Comparison of ENCODE assay signal across 8 cellular contexts in genomic region chr11:119030329-119031047, GRCh38. TPM values are rescaled to one million over a fixed set of nuclear protein-coding genes. Genes with fewer than 3 reads are reported as not detected.
DNase-seq lines count a peak whose midpoint lies in the region; ATAC-seq and TF ChIP-seq lines count a peak whose summit lies in the region.

TSS of gene SLC37A4 (minus strand) at chr11:119030877.

- H3K4me1 ChIP-seq in CD8-positive, alpha-beta T cell (ENCODE audit: insufficient read depth, low read length) = peaks cover 13% of the 10 kb centered on the region
- H3K4me1 ChIP-seq in lower lobe of right lung = peaks cover 21% of the 10 kb centered on the region

- no peaks in the 10 kb centered on the region for H3K27me3 Mint-ChIP-seq in CD8-positive, alpha-beta T cell (ENCODE audit: low read depth)

- no peaks in the 10 kb centered on the region for H3K9me3 Mint-ChIP-seq in CD8-positive, alpha-beta T cell

- no peaks in the 10 kb centered on the region for H3K27me3 ChIP-seq in CD8-positive, alpha-beta T cell (ENCODE audit: insufficient read depth, low read length)
- H3K27me3 ChIP-seq in lower lobe of right lung (ENCODE audit: low read depth) = no peaks in the 10 kb centered on the region

- H3K9me3 ChIP-seq in CD8-positive, alpha-beta T cell (ENCODE audit: low read length) = no peaks in the 10 kb centered on the region
- H3K9me3 ChIP-seq in lower lobe of right lung = no peaks in the 10 kb centered on the region

- peaks cover 15% of the 10 kb centered on the region for H3K36me3 Mint-ChIP-seq in CD8-positive, alpha-beta T cell

- peak; percentile 34 for TF ChIP-seq CTCF in CD8-positive, alpha-beta T cell (IDR thresholded peaks at IDR 0.05)
- TF ChIP-seq CTCF in lower lobe of right lung (IDR thresholded peaks at IDR 0.05) = peak; percentile 88

- peak within 1 kb of the TSS; percentile 99 for H3K4me3 ChIP-seq in CD8-positive, alpha-beta T cell (ENCODE audit: low read depth, low read length)
- peak within 1 kb of the TSS; percentile 97 for H3K4me3 ChIP-seq in lower lobe of right lung

- H3K4me1 Mint-ChIP-seq in CD8-positive, alpha-beta T cell (ENCODE audit: low read depth) = peaks cover 18% of the 10 kb centered on the region

- ATAC-seq in CD8-positive, alpha-beta T cell = peak; percentile 93
- ATAC-seq in GM19467 (IDR thresholded peaks at IDR 0.05; ENCODE audit: unreplicated experiment) (peak; percentile 87), lower lobe of right lung (peak; percentile 98 to 99)

- H3K36me3 ChIP-seq in CD8-positive, alpha-beta T cell (ENCODE audit: insufficient read depth, low read length) = no peaks in the 10 kb centered on the region
- H3K36me3 ChIP-seq in lower lobe of right lung = peaks cover 16% of the 10 kb centered on the region

- intact Hi-C loops in CD8-positive, alpha-beta T cell (cut with DNase I, micrococcal nuclease) = loop anchor here (1.0 to 2.0 kb wide), 8 partner anchors 12 to 91 kb away; partner anchors contain the start of genes HYOU1 (in 2 of the 2), RPS25 (in 2 of the 2), TRAPPC4 (in 2 of the 2) and VPS11 (in 2 of the 2)
- intact Hi-C loops in lower lobe of right lung (cut with DNase I) = no loop called here

- peak within 1 kb of the TSS; percentile 88 for H3K27ac Mint-ChIP-seq in CD8-positive, alpha-beta T cell

- CTCF ChIA-PET in CD8-positive, alpha-beta T cell (lab: Charles Lee) = interaction anchor here (0.6 to 1.4 kb wide), 6 partner anchors 9 to 139 kb away, joined by 3 to 6 read pairs (median 3); partner anchors contain the start of gene DPAGT1

- DNase-seq in CD8-positive, alpha-beta T cell = peak; percentile 97 to 100 (median 99)
- DNase-seq in HS-27A (ENCODE audit: low read depth) (peak; percentile 60), NK-92 (lab: John Stamatoyannopoulos, UW; ENCODE audit: unreplicated experiment) (peak; percentile 83), lower lobe of right lung (peak; percentile 100)
- peak; percentile 95 to 99 for DNase-seq in activated CD8-positive, alpha-beta memory T cell treated with anti-CD3 and anti-CD28 coated beads for 1 hour (ENCODE audit: extremely low read depth in 1 of 2, low read depth in 1 of 2)
- DNase-seq in effector CD4-positive, alpha-beta T cell = peak; percentile 98
- peak; percentile 90 to 100 (median 99) for DNase-seq in stimulated activated CD4-positive, alpha-beta T cell treated with anti-CD3 and anti-CD28 coated beads, TNF-alpha, amount 100 ng/mL, for 24 hours (ENCODE audit: low read depth in 3 of 3)

- POLR2A ChIA-PET in CD8-positive, alpha-beta T cell (lab: Charles Lee) = interaction anchor here (0.6 to 2.1 kb wide), 7 partner anchors 12 to 293 kb away, joined by 3 to 21 read pairs (median 4); partner anchors contain the start of genes DPAGT1, RPS25, TRAPPC4 and VPS11

- peak within 1 kb of the TSS; percentile 65 for H3K27ac ChIP-seq in CD8-positive, alpha-beta T cell (ENCODE audit: low read depth, low read length)
- peak within 1 kb of the TSS; percentile 86 for H3K27ac ChIP-seq in lower lobe of right lung

- H3K4me3 Mint-ChIP-seq in CD8-positive, alpha-beta T cell = peak within 1 kb of the TSS; percentile 89

RNA-seq across cellular contexts. Expression of gene SLC37A4, which starts in this region (rescaled TPM):
- 1 to 10 TPM; 4.0 to 4.6 TPM for total RNA-seq in CD8-positive, alpha-beta T cell
- total RNA-seq in lower lobe of right lung = 13.2 TPM

Comparison
In these comparisons a context has a peak if more than half of its experiments do, and no peak if none do; other contexts are left out.
1. Peak in every context shown above with its lines: DNase-seq, ATAC-seq, H3K4me3 ChIP-seq and H3K27ac ChIP-seq.